ENCODE assay signal across 1 cellular context in the genomic region with DNA sequence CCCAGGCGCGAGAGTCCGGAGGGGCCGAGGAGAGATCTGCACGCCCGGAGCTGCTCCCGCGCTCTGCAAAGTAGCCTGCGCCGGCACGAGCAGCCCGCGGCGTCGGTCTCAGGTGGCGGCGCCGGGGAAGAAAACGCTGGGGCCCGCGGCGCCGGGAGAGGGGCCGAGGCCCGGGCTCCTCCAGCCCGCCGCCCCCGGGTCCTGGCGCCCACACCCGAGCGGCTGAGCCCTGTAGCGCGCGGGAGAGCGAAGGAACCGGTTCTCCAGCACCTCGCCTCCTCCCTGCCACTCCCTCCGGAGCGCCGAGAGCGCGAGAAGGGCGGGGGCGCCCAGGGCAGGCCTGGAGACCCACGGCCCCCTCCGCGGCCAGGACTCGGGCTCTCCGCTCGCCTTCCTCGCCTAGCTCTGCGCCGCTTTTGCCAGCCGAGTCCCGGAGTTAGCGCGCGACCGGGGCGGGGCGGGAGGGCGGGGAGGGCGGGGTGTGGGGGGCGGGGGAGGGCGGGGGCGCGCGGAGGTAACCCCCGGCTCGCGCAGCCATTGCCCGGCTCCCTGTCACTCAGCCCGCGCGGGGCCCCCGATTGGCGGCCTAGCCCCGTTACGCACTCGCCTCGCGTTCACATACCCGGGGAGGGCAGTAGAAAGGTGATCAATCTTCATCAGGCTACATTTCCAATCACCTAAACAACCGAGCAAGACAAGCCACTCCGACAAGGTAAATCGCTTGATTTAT.
TF ChIP-seq lines count a peak whose summit lies in the region.

A gene (plus strand): TSS at position 645 of the 730 bp plus-strand sequence. CDS start 2,161 bp downstream, outside the sequence.

TF ChIP-seq in HepG2, 621 proteins besides CTCF, POLR2A, EP300 and RAD21 (continued from another document and continues in another):
- TF ChIP-seq, protein P1, sequence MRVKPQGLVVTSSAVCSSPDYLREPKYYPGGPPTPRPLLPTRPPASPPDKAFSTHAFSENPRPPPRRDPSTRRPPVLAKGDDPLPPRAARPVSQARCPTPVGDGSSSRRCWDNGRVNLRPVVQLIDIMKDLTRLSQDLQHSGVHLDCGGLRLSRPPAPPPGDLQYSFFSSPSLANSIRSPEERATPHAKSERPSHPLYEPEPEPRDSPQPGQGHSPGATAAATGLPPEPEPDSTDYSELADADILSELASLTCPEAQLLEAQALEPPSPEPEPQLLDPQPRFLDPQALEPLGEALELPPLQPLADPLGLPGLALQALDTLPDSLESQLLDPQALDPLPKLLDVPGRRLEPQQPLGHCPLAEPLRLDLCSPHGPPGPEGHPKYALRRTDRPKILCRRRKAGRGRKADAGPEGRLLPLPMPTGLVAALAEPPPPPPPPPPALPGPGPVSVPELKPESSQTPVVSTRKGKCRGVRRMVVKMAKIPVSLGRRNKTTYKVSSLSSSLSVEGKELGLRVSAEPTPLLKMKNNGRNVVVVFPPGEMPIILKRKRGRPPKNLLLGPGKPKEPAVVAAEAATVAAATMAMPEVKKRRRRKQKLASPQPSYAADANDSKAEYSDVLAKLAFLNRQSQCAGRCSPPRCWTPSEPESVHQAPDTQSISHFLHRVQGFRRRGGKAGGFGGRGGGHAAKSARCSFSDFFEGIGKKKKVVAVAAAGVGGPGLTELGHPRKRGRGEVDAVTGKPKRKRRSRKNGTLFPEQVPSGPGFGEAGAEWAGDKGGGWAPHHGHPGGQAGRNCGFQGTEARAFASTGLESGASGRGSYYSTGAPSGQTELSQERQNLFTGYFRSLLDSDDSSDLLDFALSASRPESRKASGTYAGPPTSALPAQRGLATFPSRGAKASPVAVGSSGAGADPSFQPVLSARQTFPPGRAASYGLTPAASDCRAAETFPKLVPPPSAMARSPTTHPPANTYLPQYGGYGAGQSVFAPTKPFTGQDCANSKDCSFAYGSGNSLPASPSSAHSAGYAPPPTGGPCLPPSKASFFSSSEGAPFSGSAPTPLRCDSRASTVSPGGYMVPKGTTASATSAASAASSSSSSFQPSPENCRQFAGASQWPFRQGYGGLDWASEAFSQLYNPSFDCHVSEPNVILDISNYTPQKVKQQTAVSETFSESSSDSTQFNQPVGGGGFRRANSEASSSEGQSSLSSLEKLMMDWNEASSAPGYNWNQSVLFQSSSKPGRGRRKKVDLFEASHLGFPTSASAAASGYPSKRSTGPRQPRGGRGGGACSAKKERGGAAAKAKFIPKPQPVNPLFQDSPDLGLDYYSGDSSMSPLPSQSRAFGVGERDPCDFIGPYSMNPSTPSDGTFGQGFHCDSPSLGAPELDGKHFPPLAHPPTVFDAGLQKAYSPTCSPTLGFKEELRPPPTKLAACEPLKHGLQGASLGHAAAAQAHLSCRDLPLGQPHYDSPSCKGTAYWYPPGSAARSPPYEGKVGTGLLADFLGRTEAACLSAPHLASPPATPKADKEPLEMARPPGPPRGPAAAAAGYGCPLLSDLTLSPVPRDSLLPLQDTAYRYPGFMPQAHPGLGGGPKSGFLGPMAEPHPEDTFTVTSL (CRISPR knock-in tag; IDR thresholded peaks at IDR 0.05; ENCODE audit: borderline replicate concordance) = no peak
- TF ChIP-seq ZSCAN30 (CRISPR knock-in tag; IDR thresholded peaks at IDR 0.05) = no peak
- 0 out of 2 replicates have a peak, but pooled peaks have one; percentile 11 for TF ChIP-seq HDAC2 (CRISPR knock-in tag; IDR thresholded peaks at IDR 0.05)
- TF ChIP-seq FOSL2 (CRISPR knock-in tag; IDR thresholded peaks at IDR 0.05) = no peak
- TF ChIP-seq FOXC1 (CRISPR knock-in tag; IDR thresholded peaks at IDR 0.05; ENCODE audit: borderline replicate concordance) = no peak
- TF ChIP-seq, protein P2, sequence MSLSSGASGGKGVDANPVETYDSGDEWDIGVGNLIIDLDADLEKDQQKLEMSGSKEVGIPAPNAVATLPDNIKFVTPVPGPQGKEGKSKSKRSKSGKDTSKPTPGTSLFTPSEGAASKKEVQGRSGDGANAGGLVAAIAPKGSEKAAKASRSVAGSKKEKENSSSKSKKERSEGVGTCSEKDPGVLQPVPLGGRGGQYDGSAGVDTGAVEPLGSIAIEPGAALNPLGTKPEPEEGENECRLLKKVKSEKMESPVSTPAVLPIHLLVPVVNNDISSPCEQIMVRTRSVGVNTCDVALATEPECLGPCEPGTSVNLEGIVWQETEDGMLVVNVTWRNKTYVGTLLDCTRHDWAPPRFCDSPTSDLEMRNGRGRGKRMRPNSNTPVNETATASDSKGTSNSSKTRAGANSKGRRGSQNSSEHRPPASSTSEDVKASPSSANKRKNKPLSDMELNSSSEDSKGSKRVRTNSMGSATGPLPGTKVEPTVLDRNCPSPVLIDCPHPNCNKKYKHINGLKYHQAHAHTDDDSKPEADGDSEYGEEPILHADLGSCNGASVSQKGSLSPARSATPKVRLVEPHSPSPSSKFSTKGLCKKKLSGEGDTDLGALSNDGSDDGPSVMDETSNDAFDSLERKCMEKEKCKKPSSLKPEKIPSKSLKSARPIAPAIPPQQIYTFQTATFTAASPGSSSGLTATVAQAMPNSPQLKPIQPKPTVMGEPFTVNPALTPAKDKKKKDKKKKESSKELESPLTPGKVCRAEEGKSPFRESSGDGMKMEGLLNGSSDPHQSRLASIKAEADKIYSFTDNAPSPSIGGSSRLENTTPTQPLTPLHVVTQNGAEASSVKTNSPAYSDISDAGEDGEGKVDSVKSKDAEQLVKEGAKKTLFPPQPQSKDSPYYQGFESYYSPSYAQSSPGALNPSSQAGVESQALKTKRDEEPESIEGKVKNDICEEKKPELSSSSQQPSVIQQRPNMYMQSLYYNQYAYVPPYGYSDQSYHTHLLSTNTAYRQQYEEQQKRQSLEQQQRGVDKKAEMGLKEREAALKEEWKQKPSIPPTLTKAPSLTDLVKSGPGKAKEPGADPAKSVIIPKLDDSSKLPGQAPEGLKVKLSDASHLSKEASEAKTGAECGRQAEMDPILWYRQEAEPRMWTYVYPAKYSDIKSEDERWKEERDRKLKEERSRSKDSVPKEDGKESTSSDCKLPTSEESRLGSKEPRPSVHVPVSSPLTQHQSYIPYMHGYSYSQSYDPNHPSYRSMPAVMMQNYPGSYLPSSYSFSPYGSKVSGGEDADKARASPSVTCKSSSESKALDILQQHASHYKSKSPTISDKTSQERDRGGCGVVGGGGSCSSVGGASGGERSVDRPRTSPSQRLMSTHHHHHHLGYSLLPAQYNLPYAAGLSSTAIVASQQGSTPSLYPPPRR (CRISPR knock-in tag; IDR thresholded peaks at IDR 0.05; ENCODE audit: borderline replicate concordance) = no peak
- peak; percentile 36 for TF ChIP-seq ZNF329 (CRISPR knock-in tag; IDR thresholded peaks at IDR 0.05; ENCODE audit: low read depth)
- 0 out of 2 replicates have a peak, but pooled peaks have one; percentile 19 for TF ChIP-seq ISL2 (CRISPR knock-in tag; IDR thresholded peaks at IDR 0.05)
- no peak for TF ChIP-seq ARNTL (CRISPR knock-in tag; IDR thresholded peaks at IDR 0.05)
- no peak; the same call in 1 of the 2 replicates for TF ChIP-seq ZNF776 (CRISPR knock-in tag; IDR thresholded peaks at IDR 0.05)
- TF ChIP-seq GTF2F1 (IDR thresholded peaks at IDR 0.05; ENCODE audit: low read length) = no peak
- TF ChIP-seq XRCC5 (optimal IDR thresholded peaks at IDR 0.05; ENCODE audit: low read length) = no peak
- TF ChIP-seq, protein P3, sequence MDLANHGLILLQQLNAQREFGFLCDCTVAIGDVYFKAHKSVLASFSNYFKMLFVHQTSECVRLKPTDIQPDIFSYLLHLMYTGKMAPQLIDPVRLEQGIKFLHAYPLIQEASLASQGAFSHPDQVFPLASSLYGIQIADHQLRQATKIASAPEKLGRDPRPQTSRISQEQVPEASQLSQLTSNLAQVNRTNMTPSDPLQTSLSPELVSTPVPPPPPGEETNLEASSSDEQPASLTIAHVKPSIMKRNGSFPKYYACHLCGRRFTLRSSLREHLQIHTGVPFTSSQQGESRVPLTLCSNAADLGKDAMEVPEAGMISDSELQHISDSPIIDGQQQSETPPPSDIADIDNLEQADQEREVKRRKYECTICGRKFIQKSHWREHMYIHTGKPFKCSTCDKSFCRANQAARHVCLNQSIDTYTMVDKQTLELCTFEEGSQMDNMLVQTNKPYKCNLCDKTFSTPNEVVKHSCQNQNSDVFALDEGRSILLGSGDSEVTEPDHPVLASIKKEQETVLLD (CRISPR knock-in tag; IDR thresholded peaks at IDR 0.05; ENCODE audit: low read depth) = no peak
- TF ChIP-seq, protein P4, sequence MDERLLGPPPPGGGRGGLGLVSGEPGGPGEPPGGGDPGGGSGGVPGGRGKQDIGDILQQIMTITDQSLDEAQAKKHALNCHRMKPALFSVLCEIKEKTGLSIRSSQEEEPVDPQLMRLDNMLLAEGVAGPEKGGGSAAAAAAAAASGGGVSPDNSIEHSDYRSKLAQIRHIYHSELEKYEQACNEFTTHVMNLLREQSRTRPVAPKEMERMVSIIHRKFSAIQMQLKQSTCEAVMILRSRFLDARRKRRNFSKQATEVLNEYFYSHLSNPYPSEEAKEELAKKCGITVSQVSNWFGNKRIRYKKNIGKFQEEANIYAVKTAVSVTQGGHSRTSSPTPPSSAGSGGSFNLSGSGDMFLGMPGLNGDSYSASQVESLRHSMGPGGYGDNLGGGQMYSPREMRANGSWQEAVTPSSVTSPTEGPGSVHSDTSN (CRISPR knock-in tag; IDR thresholded peaks at IDR 0.05) = peak; percentile 91
- TF ChIP-seq ZNF232 (CRISPR knock-in tag; IDR thresholded peaks at IDR 0.05; ENCODE audit: borderline replicate concordance) = 0 out of 2 replicates have a peak, but pooled peaks have one; percentile 39
- peak; percentile 50; the same call in 1 of the 2 replicates for TF ChIP-seq ERF (CRISPR knock-in tag; IDR thresholded peaks at IDR 0.05)
- no peak; the same call in 1 of the 2 replicates for TF ChIP-seq ZNF333 (CRISPR knock-in tag; IDR thresholded peaks at IDR 0.05; ENCODE audit: borderline replicate concordance)
- TF ChIP-seq HMG20B (CRISPR knock-in tag; conservative IDR thresholded peaks at IDR 0.05) = no peak
- TF ChIP-seq ZNF510 (CRISPR knock-in tag; IDR thresholded peaks at IDR 0.05; ENCODE audit: low read depth) = no peak
- peak; percentile 86 for TF ChIP-seq ZNF430 (CRISPR knock-in tag; IDR thresholded peaks at IDR 0.05)
- TF ChIP-seq ZNF782 (CRISPR knock-in tag; IDR thresholded peaks at IDR 0.05; ENCODE audit: borderline replicate concordance) = no peak
- TF ChIP-seq NFIC (IDR thresholded peaks at IDR 0.05; ENCODE audit: low read length) = no peak; the same call in 1 of the 2 replicates
- TF ChIP-seq ETV5 (CRISPR knock-in tag; IDR thresholded peaks at IDR 0.05; ENCODE audit: borderline replicate concordance) = no peak
- TF ChIP-seq LCORL (IDR thresholded peaks at IDR 0.05) = no peak
- peak; percentile 68; the same call in 1 of the 2 replicates for TF ChIP-seq LCORL (CRISPR knock-in tag; IDR thresholded peaks at IDR 0.05)
- TF ChIP-seq, protein P5, sequence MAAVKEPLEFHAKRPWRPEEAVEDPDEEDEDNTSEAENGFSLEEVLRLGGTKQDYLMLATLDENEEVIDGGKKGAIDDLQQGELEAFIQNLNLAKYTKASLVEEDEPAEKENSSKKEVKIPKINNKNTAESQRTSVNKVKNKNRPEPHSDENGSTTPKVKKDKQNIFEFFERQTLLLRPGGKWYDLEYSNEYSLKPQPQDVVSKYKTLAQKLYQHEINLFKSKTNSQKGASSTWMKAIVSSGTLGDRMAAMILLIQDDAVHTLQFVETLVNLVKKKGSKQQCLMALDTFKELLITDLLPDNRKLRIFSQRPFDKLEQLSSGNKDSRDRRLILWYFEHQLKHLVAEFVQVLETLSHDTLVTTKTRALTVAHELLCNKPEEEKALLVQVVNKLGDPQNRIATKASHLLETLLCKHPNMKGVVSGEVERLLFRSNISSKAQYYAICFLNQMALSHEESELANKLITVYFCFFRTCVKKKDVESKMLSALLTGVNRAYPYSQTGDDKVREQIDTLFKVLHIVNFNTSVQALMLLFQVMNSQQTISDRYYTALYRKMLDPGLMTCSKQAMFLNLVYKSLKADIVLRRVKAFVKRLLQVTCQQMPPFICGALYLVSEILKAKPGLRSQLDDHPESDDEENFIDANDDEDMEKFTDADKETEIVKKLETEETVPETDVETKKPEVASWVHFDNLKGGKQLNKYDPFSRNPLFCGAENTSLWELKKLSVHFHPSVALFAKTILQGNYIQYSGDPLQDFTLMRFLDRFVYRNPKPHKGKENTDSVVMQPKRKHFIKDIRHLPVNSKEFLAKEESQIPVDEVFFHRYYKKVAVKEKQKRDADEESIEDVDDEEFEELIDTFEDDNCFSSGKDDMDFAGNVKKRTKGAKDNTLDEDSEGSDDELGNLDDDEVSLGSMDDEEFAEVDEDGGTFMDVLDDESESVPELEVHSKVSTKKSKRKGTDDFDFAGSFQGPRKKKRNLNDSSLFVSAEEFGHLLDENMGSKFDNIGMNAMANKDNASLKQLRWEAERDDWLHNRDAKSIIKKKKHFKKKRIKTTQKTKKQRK (IDR thresholded peaks at IDR 0.05; ENCODE audit: low read length) = no peak
- TF ChIP-seq ZNF451 (CRISPR knock-in tag; IDR thresholded peaks at IDR 0.05) = peak; percentile 85
- TF ChIP-seq, protein P6, sequence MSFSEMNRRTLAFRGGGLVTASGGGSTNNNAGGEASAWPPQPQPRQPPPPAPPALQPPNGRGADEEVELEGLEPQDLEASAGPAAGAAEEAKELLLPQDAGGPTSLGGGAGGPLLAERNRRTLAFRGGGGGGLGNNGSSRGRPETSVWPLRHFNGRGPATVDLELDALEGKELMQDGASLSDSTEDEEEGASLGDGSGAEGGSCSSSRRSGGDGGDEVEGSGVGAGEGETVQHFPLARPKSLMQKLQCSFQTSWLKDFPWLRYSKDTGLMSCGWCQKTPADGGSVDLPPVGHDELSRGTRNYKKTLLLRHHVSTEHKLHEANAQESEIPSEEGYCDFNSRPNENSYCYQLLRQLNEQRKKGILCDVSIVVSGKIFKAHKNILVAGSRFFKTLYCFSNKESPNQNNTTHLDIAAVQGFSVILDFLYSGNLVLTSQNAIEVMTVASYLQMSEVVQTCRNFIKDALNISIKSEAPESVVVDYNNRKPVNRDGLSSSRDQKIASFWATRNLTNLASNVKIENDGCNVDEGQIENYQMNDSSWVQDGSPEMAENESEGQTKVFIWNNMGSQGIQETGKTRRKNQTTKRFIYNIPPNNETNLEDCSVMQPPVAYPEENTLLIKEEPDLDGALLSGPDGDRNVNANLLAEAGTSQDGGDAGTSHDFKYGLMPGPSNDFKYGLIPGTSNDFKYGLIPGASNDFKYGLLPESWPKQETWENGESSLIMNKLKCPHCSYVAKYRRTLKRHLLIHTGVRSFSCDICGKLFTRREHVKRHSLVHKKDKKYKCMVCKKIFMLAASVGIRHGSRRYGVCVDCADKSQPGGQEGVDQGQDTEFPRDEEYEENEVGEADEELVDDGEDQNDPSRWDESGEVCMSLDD (CRISPR knock-in tag; IDR thresholded peaks at IDR 0.05; ENCODE audit: borderline replicate concordance) = 0 out of 2 replicates have a peak, but pooled peaks have one; percentile 53
- peak; percentile 90 for TF ChIP-seq AGO1 (IDR thresholded peaks at IDR 0.05; ENCODE audit: low read depth, low read length, poor library complexity, severe bottlenecking)
- no peak for TF ChIP-seq NR2F1 (CRISPR knock-in tag; IDR thresholded peaks at IDR 0.05)
- no peak for TF ChIP-seq NR2F6 (IDR thresholded peaks at IDR 0.05)
- no peak; the same call in 1 of the 2 replicates for TF ChIP-seq NR2F6 (CRISPR knock-in tag; IDR thresholded peaks at IDR 0.05)
- TF ChIP-seq FOXO1 (CRISPR knock-in tag; IDR thresholded peaks at IDR 0.05) = peak; percentile 31; the same call in 1 of the 2 replicates
- no peak for TF ChIP-seq ZNF10 (CRISPR knock-in tag; IDR thresholded peaks at IDR 0.05; ENCODE audit: borderline replicate concordance, low read depth)
- TF ChIP-seq, protein P7, sequence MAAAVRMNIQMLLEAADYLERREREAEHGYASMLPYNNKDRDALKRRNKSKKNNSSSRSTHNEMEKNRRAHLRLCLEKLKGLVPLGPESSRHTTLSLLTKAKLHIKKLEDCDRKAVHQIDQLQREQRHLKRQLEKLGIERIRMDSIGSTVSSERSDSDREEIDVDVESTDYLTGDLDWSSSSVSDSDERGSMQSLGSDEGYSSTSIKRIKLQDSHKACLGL (CRISPR knock-in tag; IDR thresholded peaks at IDR 0.05) = peak; percentile 72; the same call in 1 of the 2 replicates
- 0 out of 2 replicates have a peak, but pooled peaks have one; percentile 80 for TF ChIP-seq NKX3-1 (CRISPR knock-in tag; IDR thresholded peaks at IDR 0.05)
- TF ChIP-seq SAFB2 (CRISPR knock-in tag; IDR thresholded peaks at IDR 0.05; ENCODE audit: borderline replicate concordance, low read depth) = no peak
- TF ChIP-seq RFX5 (IDR thresholded peaks at IDR 0.05; ENCODE audit: low read depth, low read length) = no peak
